ENCODE assay signal across 1 cellular context in the genomic region with DNA sequence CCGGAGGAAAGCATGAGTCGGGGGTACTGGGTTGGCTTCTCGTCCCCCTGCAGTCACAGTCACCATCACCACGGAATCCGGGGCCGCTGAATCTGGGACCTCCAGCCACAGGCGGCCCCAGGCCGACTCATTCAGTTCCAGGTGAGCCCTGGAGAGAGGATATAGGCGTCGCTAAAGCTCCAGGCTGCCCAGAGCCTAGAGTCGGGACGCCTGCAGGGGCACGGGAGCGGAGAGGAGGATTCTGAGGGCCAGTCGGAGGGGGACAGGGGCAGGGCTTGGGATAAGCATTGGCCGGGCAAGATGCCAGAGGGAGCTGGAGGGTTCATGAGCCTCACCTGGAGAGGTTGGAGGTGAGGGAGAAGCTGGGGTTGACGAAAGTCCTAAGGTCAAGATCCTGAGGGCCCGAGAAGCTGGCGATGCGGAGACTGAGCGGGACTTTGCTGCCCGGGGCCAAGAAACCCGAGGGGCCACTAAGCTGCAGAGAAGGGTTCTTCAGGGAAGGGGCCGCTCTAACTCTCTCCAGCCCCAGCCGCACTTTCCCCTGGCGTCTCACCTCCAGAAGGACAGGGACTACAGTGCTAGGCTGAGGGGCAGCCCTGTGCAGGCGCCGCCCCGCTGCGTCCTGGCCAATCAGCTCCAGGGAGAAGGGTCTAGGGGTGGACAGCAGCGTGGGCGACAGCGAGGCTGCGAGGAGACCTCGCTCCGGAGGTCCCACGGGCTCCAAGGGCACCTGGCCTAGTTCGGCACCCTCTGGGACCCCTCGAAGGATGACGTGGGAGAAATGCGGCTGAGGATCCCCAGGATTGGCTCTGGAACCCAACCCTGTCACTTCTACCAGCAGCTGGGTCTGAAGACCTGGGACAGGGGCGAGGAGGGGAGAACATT.
TF ChIP-seq lines count a peak whose summit lies in the region.

No MANE protein-coding gene starts in this region.

TF ChIP-seq in HepG2, 621 proteins besides CTCF, POLR2A, EP300 and RAD21 (continued from another document and continues in another):
- 0 out of 2 replicates have a peak, but pooled peaks have one; percentile 26 for TF ChIP-seq PAXIP1 (CRISPR knock-in tag; conservative IDR thresholded peaks at IDR 0.05)
- TF ChIP-seq, protein P1, sequence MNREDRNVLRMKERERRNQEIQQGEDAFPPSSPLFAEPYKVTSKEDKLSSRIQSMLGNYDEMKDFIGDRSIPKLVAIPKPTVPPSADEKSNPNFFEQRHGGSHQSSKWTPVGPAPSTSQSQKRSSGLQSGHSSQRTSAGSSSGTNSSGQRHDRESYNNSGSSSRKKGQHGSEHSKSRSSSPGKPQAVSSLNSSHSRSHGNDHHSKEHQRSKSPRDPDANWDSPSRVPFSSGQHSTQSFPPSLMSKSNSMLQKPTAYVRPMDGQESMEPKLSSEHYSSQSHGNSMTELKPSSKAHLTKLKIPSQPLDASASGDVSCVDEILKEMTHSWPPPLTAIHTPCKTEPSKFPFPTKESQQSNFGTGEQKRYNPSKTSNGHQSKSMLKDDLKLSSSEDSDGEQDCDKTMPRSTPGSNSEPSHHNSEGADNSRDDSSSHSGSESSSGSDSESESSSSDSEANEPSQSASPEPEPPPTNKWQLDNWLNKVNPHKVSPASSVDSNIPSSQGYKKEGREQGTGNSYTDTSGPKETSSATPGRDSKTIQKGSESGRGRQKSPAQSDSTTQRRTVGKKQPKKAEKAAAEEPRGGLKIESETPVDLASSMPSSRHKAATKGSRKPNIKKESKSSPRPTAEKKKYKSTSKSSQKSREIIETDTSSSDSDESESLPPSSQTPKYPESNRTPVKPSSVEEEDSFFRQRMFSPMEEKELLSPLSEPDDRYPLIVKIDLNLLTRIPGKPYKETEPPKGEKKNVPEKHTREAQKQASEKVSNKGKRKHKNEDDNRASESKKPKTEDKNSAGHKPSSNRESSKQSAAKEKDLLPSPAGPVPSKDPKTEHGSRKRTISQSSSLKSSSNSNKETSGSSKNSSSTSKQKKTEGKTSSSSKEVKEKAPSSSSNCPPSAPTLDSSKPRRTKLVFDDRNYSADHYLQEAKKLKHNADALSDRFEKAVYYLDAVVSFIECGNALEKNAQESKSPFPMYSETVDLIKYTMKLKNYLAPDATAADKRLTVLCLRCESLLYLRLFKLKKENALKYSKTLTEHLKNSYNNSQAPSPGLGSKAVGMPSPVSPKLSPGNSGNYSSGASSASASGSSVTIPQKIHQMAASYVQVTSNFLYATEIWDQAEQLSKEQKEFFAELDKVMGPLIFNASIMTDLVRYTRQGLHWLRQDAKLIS (CRISPR knock-in tag; IDR thresholded peaks at IDR 0.05): no peak
- peak; percentile 44 for TF ChIP-seq RXRA (CRISPR knock-in tag; IDR thresholded peaks at IDR 0.05)
- no peak for TF ChIP-seq MTF1 (CRISPR knock-in tag; IDR thresholded peaks at IDR 0.05)
- TF ChIP-seq POLR2G (IDR thresholded peaks at IDR 0.05; ENCODE audit: low read depth, low read length): peak; percentile 86
- TF ChIP-seq ZNF12 (CRISPR knock-in tag; IDR thresholded peaks at IDR 0.05): 0 out of 2 replicates have a peak, but pooled peaks have one; percentile 27
- TF ChIP-seq ZNF670 (CRISPR knock-in tag; IDR thresholded peaks at IDR 0.05; ENCODE audit: borderline replicate concordance): no peak
- TF ChIP-seq, protein P2, sequence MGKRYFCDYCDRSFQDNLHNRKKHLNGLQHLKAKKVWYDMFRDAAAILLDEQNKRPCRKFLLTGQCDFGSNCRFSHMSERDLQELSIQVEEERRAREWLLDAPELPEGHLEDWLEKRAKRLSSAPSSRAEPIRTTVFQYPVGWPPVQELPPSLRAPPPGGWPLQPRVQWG (CRISPR knock-in tag; IDR thresholded peaks at IDR 0.05; ENCODE audit: borderline replicate concordance, low read depth): no peak
- peak; percentile 73; the same call in 1 of the 2 replicates for TF ChIP-seq YEATS2 (CRISPR knock-in tag; IDR thresholded peaks at IDR 0.05; ENCODE audit: borderline replicate concordance)
- TF ChIP-seq HOXA3 (CRISPR knock-in tag; IDR thresholded peaks at IDR 0.05): peak; percentile 73
- TF ChIP-seq, protein P3, sequence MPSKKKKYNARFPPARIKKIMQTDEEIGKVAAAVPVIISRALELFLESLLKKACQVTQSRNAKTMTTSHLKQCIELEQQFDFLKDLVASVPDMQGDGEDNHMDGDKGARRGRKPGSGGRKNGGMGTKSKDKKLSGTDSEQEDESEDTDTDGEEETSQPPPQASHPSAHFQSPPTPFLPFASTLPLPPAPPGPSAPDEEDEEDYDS (CRISPR knock-in tag; IDR thresholded peaks at IDR 0.05): peak; percentile 94
- peak; percentile 82 for TF ChIP-seq ZSCAN31 (CRISPR knock-in tag; IDR thresholded peaks at IDR 0.05; ENCODE audit: low read depth)
- no peak for TF ChIP-seq ZNF121 (CRISPR knock-in tag; IDR thresholded peaks at IDR 0.05)
- TF ChIP-seq ZBTB7B (CRISPR knock-in tag; IDR thresholded peaks at IDR 0.05): peak; percentile 95
- no peak for TF ChIP-seq DZIP1 (CRISPR knock-in tag; IDR thresholded peaks at IDR 0.05)
- peak; percentile 49 for TF ChIP-seq PHF8 (CRISPR knock-in tag; IDR thresholded peaks at IDR 0.05)
- TF ChIP-seq ZNF605 (CRISPR knock-in tag; IDR thresholded peaks at IDR 0.05): peak; percentile 84
- no peak for TF ChIP-seq IRX3 (CRISPR knock-in tag; IDR thresholded peaks at IDR 0.05; ENCODE audit: borderline replicate concordance, low read depth)
- TF ChIP-seq, protein P4, sequence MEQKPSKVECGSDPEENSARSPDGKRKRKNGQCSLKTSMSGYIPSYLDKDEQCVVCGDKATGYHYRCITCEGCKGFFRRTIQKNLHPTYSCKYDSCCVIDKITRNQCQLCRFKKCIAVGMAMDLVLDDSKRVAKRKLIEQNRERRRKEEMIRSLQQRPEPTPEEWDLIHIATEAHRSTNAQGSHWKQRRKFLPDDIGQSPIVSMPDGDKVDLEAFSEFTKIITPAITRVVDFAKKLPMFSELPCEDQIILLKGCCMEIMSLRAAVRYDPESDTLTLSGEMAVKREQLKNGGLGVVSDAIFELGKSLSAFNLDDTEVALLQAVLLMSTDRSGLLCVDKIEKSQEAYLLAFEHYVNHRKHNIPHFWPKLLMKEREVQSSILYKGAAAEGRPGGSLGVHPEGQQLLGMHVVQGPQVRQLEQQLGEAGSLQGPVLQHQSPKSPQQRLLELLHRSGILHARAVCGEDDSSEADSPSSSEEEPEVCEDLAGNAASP (CRISPR knock-in tag; IDR thresholded peaks at IDR 0.05; ENCODE audit: borderline replicate concordance): 0 out of 2 replicates have a peak, but pooled peaks have one; percentile 22
- TF ChIP-seq TAF15 (IDR thresholded peaks at IDR 0.05; ENCODE audit: low read depth, low read length, poor library complexity, severe bottlenecking): peak; percentile 21
- no peak for TF ChIP-seq NFIC (IDR thresholded peaks at IDR 0.05; ENCODE audit: low read length)
- peak; percentile 73; the same call in 1 of the 2 replicates for TF ChIP-seq ZNF205 (CRISPR knock-in tag; IDR thresholded peaks at IDR 0.05)
- TF ChIP-seq RFXANK (CRISPR knock-in tag; IDR thresholded peaks at IDR 0.05): peak; percentile 30; the same call in 1 of the 2 replicates
- TF ChIP-seq PITX1 (CRISPR knock-in tag; IDR thresholded peaks at IDR 0.05): peak; percentile 44; the same call in 1 of the 2 replicates
- TF ChIP-seq, protein P5, sequence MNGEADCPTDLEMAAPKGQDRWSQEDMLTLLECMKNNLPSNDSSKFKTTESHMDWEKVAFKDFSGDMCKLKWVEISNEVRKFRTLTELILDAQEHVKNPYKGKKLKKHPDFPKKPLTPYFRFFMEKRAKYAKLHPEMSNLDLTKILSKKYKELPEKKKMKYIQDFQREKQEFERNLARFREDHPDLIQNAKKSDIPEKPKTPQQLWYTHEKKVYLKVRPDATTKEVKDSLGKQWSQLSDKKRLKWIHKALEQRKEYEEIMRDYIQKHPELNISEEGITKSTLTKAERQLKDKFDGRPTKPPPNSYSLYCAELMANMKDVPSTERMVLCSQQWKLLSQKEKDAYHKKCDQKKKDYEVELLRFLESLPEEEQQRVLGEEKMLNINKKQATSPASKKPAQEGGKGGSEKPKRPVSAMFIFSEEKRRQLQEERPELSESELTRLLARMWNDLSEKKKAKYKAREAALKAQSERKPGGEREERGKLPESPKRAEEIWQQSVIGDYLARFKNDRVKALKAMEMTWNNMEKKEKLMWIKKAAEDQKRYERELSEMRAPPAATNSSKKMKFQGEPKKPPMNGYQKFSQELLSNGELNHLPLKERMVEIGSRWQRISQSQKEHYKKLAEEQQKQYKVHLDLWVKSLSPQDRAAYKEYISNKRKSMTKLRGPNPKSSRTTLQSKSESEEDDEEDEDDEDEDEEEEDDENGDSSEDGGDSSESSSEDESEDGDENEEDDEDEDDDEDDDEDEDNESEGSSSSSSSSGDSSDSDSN (CRISPR knock-in tag; IDR thresholded peaks at IDR 0.05): no peak
- TF ChIP-seq NFKB2 (CRISPR knock-in tag; IDR thresholded peaks at IDR 0.05; ENCODE audit: borderline replicate concordance): peak; percentile 84; the same call in 1 of the 2 replicates
- TF ChIP-seq ZBTB20 (CRISPR knock-in tag; IDR thresholded peaks at IDR 0.05; ENCODE audit: borderline replicate concordance, low read depth): peak; percentile 25; the same call in 1 of the 2 replicates
- TF ChIP-seq KMT2A (CRISPR knock-in tag; IDR thresholded peaks at IDR 0.05): 0 out of 2 replicates have a peak, but pooled peaks have one; percentile 18
- no peak for TF ChIP-seq ZNF101 (CRISPR knock-in tag; IDR thresholded peaks at IDR 0.05; ENCODE audit: borderline replicate concordance, low read depth)
- no peak for TF ChIP-seq NONO (IDR thresholded peaks at IDR 0.05)
- TF ChIP-seq NONO (CRISPR knock-in tag; conservative IDR thresholded peaks at IDR 0.05): 0 out of 2 replicates have a peak, but pooled peaks have one; percentile 23
- no peak for TF ChIP-seq MBD4 (IDR thresholded peaks at IDR 0.05; ENCODE audit: borderline replicate concordance, low read length)
- TF ChIP-seq RERE (CRISPR knock-in tag; IDR thresholded peaks at IDR 0.05; ENCODE audit: low read depth): no peak
- peak; percentile 88 for TF ChIP-seq ZNF274 (CRISPR knock-in tag; IDR thresholded peaks at IDR 0.05)
